Comparison of ENCODE assay signal across 8 cellular contexts in genomic region chr17:68290268-68290954, GRCh38. TPM values are rescaled to one million over a fixed set of nuclear protein-coding genes. Genes with fewer than 3 reads are reported as not detected.
DNase-seq lines count a peak whose midpoint lies in the region; ATAC-seq and TF ChIP-seq lines count a peak whose summit lies in the region.

No MANE protein-coding gene starts in this region.

- TF ChIP-seq CTCF in H9 (conservative IDR thresholded peaks at IDR 0.05), result no peak
- no peak for TF ChIP-seq CTCF in WERI-Rb-1 (IDR thresholded peaks at IDR 0.05; ENCODE audit: low read depth, low read length)

- peak overlapping the region; percentile 77 for H3K4me2 ChIP-seq in H9 (ENCODE audit: insufficient read depth, insufficient read length, low read length)

- no peak overlapping the region for H3K9ac ChIP-seq in H9 (ENCODE audit: extremely low read depth, insufficient read length, low read length)

- no CpG with 5 or more reads among the region's 50 CpGs for WGBS in H9 (ENCODE audit: extremely low coverage, insufficient read length, low lambda C conversion rate)

- no peak overlapping the region for H4K8ac ChIP-seq in H9 (replicated peaks; ENCODE audit: insufficient read length, low read depth, low read length)

- H3K4me3 ChIP-seq in ACC112 (ENCODE audit: low read depth, low read length) (peak overlapping the region; percentile 86), WERI-Rb-1 (ENCODE audit: low read depth, low read length) (peak overlapping the region; percentile 93)

- no peaks in the 10 kb centered on the region for H3K4me1 ChIP-seq in ACC112 (ENCODE audit: control insufficient read depth, insufficient read depth, low read length, unreplicated experiment)
- H3K4me1 ChIP-seq in H9 (ENCODE audit: insufficient read depth, low read length), result peaks cover 2% of the 10 kb centered on the region

- H3K27me3 ChIP-seq in ACC112 (ENCODE audit: insufficient read depth, low read length) (no peaks in the 10 kb centered on the region; the same call in 1 of the 2 replicates), H9 (ENCODE audit: insufficient read depth, low read length) (peaks cover 21% of the 10 kb centered on the region; the same call in 1 of the 2 replicates), WERI-Rb-1 (ENCODE audit: insufficient read depth, low read depth, severe bottlenecking) (no peaks in the 10 kb centered on the region)

- no peak overlapping the region for H2BK20ac ChIP-seq in H9 (ENCODE audit: low read depth, low read length, poor library complexity, severe bottlenecking)

- H3K36me3 Mint-ChIP-seq in H9 (ENCODE audit: insufficient read depth in 1 of 3, low read depth in 3 of 3), result peaks cover 0 to 1% (median 0%) of the 10 kb centered on the region in 3 experiments; a peak in 1 of 7 replicates
- peaks cover 21% of the 10 kb centered on the region for H3K36me3 Mint-ChIP-seq in central memory CD8-positive, alpha-beta T cell (ENCODE audit: insufficient read depth)

- H3K79me1 ChIP-seq in H9 (ENCODE audit: insufficient read depth, low read depth, low read length, poor library complexity, severe bottlenecking), result no peaks in the 10 kb centered on the region

- peak overlapping the region; percentile 66 to 90 for H3K4me3 Mint-ChIP-seq in H9
- peak overlapping the region; percentile 99 for H3K4me3 Mint-ChIP-seq in central memory CD8-positive, alpha-beta T cell

- H3K56ac ChIP-seq in H9 (ENCODE audit: insufficient read length, low read depth, low read length), result no peak overlapping the region

- H3K18ac ChIP-seq in H9 (ENCODE audit: insufficient read length, low read depth, low read length), result no peak overlapping the region

- H4K20me1 ChIP-seq in H9 (ENCODE audit: control insufficient read depth, insufficient read depth, insufficient read length), result no peaks in the 10 kb centered on the region

- H3K4me1 Mint-ChIP-seq in H9, result peaks cover 51 to 54% of the 10 kb centered on the region in 2 experiments
- peaks cover 60% of the 10 kb centered on the region for H3K4me1 Mint-ChIP-seq in central memory CD8-positive, alpha-beta T cell

- H3K9me3 ChIP-seq in H9 (ENCODE audit: control insufficient read depth, low read depth, low read length) (no peaks in the 10 kb centered on the region), WERI-Rb-1 (ENCODE audit: severe bottlenecking) (no peaks in the 10 kb centered on the region)

- no peak overlapping the region for H2BK15ac ChIP-seq in H9 (ENCODE audit: low read depth, low read length)

- peaks cover 71% of the 10 kb centered on the region for H3K27me3 Mint-ChIP-seq in H9 (ENCODE audit: low read depth)
- H3K27me3 Mint-ChIP-seq in central memory CD8-positive, alpha-beta T cell, result no peaks in the 10 kb centered on the region

- no peak overlapping the region for H2BK12ac ChIP-seq in H9 (ENCODE audit: insufficient read length, low read depth, low read length)

- peak; percentile 5 for ATAC-seq in central memory CD8-positive, alpha-beta T cell (replicated peaks; ENCODE audit: extremely low read depth, poor library complexity, severe bottlenecking)

- H3K9me3 Mint-ChIP-seq in H9, result no peaks in the 10 kb centered on the region; a peak in 1 of 5 replicates
- H3K9me3 Mint-ChIP-seq in central memory CD8-positive, alpha-beta T cell, result no peaks in the 10 kb centered on the region

- H3K23me2 ChIP-seq in H9 (ENCODE audit: insufficient read length, low read depth, low read length, poor library complexity, severe bottlenecking), result peaks cover 19% of the 10 kb centered on the region

- H2BK5ac ChIP-seq in H9 (ENCODE audit: insufficient read length, low read length), result no peak overlapping the region

- no peak overlapping the region for H3T11ph ChIP-seq in H9 (ENCODE audit: low read length)

- no peak overlapping the region for H2BK120ac ChIP-seq in H9 (ENCODE audit: low read depth, low read length, poor library complexity, severe bottlenecking)

- H3K27ac ChIP-seq in ACC112 (ENCODE audit: low read depth, low read length), result peak overlapping the region; percentile 4; the same call in 1 of the 2 replicates
- H3K27ac ChIP-seq in H9 (ENCODE audit: insufficient read length, low read depth, low read length), result no peak overlapping the region
- peak overlapping the region; percentile 98 for H3K27ac ChIP-seq in WERI-Rb-1

- H3K4ac ChIP-seq in H9 (ENCODE audit: low read depth, low read length), result no peak overlapping the region

- H3K36me3 ChIP-seq in ACC112 (ENCODE audit: insufficient read depth, low read length), result no peaks in the 10 kb centered on the region
- peaks cover 4% of the 10 kb centered on the region for H3K36me3 ChIP-seq in WERI-Rb-1

- H3K79me2 ChIP-seq in ACC112 (ENCODE audit: control insufficient read depth, insufficient read depth, low read length, unreplicated experiment) (no peaks in the 10 kb centered on the region), H9 (ENCODE audit: insufficient read depth, low read length) (no peaks in the 10 kb centered on the region)

- DNase-seq in H9 (peak; percentile 65), WERI-Rb-1 (peak; percentile 62), lung microvascular endothelial cell (ENCODE audit: low read depth in 2 of 2) (peak; percentile 24 to 29), dedifferentiated amniotic fluid mesenchymal stem cell (ENCODE audit: extremely low spot score) (no peak), NCI-H2107 (lab: John Stamatoyannopoulos, UW) (no peak)
- peak; percentile 45 to 67 for DNase-seq in central memory CD8-positive, alpha-beta T cell (ENCODE audit: low spot score in 2 of 2)
- peak; percentile 29 to 38 for DNase-seq in stimulated activated CD8-positive, alpha-beta memory T cell treated with anti-CD3 and anti-CD28 coated beads, Interleukin-2, amount 100 ng/mL, for 48 hours (ENCODE audit: low read depth in 2 of 2)

- H3K23ac ChIP-seq in H9 (ENCODE audit: insufficient read length, low read depth, low read length), result no peak overlapping the region

- no peak overlapping the region for H4K5ac ChIP-seq in H9 (ENCODE audit: insufficient read length, low read depth, low read length)

- H4K91ac ChIP-seq in H9 (ENCODE audit: insufficient read length, low read depth, low read length), result no peak overlapping the region

- no peak overlapping the region for H3K14ac ChIP-seq in H9 (ENCODE audit: insufficient read depth, low read length)

- H2AFZ ChIP-seq in ACC112 (ENCODE audit: low read length, unreplicated experiment), result peak overlapping the region; percentile 77
- H2AFZ ChIP-seq in H9 (ENCODE audit: low read length), result no peak overlapping the region

- H3K27ac Mint-ChIP-seq in H9, result peak overlapping the region in 1 of 3 experiments; percentile 33; a peak in 1 of 7 replicates
- peak overlapping the region; percentile 99 for H3K27ac Mint-ChIP-seq in central memory CD8-positive, alpha-beta T cell (ENCODE audit: low read depth)

- H2AK5ac ChIP-seq in H9 (ENCODE audit: insufficient read length, low read length), result no peak overlapping the region

RNA-seq across cellular contexts. Expression of gene SLC16A6, which starts 0.5 kb away (rescaled TPM):
- total RNA-seq in H9 (2021) (0.24 and 0.33 TPM in 2 replicates), lung microvascular endothelial cell (0.22 and 1.6 TPM in 2 replicates)

RNA-seq across cellular contexts. Expression of gene ARSG, which starts 0.9 kb away (rescaled TPM):
- total RNA-seq in H9 (2021), result 3.5 and 3.6 TPM in 2 replicates
- total RNA-seq in lung microvascular endothelial cell, result 1.3 and 2.4 TPM in 2 replicates

RNA-seq across cellular contexts. Expression of gene AMZ2, which starts 42.6 kb away (rescaled TPM):
- total RNA-seq in H9 (2021) (82.6 and 97.7 TPM in 2 replicates), lung microvascular endothelial cell (28.8 and 33.8 TPM in 2 replicates)

Comparison
In these comparisons a context has a peak if more than half of its experiments do, and no peak if none do; other contexts are left out.
1. DNase-seq: peak in H9 (single experiment), WERI-Rb-1 (single experiment), central memory CD8-positive, alpha-beta T cell (2 of 2), lung microvascular endothelial cell (2 of 2) and stimulated activated CD8-positive, alpha-beta memory T cell treated with anti-CD3 and anti-CD28 coated beads, Interleukin-2, amount 100 ng/mL, for 48 hours (2 of 2); none in dedifferentiated amniotic fluid mesenchymal stem cell (single experiment) and NCI-H2107 (single experiment).